ENCODE assay signal across 8 cellular contexts in the genomic region with DNA sequence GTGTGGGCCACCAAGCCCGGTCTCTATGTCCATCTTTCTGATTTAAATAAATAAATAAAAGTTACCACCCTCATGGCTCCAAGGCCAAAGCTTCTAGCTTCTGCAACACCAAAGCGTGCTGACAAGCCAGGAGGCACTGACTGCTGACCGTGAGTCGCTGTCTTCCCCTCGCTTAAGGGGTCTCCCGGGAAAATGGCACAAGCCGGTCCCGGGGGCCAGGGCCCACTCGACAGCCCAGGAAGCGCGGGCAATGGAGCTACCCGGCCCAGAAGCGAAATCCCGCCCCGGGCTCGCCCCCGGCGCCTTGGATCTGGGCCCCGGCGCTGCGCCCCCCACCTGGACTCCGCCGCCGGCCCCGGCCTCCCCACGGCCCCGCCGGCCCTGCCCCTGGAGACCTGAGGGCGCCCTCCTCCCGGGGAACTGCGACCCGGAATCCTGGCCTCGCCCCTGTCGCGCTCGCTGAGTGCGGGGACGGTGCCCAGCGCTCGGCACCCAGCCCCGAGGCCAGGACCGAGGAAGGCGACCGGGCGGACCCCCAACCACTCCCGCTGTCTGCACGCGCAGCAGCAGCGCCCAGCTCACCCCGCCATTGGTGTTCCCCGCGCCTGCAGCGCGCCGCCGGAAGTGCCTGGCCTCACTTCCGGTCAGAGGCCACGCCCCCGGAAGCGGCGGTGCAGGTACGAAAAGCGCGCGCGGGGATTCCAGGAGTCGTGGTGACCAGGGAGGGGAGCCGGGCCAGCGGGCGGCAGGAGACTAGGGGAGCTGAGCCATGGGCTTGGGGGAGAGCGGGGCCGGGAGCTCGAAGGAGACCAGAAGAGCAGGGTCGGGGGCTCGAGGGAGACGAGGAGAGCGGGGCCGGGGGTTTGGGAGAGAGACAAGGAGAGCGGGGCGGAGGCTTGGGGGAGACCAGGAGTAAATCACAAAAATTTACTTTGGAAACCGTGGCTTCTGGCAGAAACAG. TPM values are rescaled to one million over a fixed set of nuclear protein-coding genes. Genes with fewer than 3 reads are reported as not detected.
DNase-seq lines count a peak whose midpoint lies in the region; ATAC-seq and TF ChIP-seq lines count a peak whose summit lies in the region.

A gene (minus strand): TSS at position 626 of the 961 bp plus-strand sequence. CDS start 36 bp downstream, at position 590.
A gene (plus strand): TSS at position 647 of the 961 bp plus-strand sequence. CDS start 2,349 bp downstream, outside the sequence.

- H2AFZ ChIP-seq in OCI-LY1 (ENCODE audit: low read length), result no peak within 1 kb of the TSS

- H3K4me1 ChIP-seq in OCI-LY1 (ENCODE audit: insufficient read depth, low read length, severe bottlenecking) (peaks cover 61% of the 10 kb centered on the region), mononuclear cell (ENCODE audit: insufficient read depth, low read length) (peaks cover 75% of the 10 kb centered on the region)

- H3K4me3 ChIP-seq in OCI-LY1 (ENCODE audit: low read depth, low read length, poor library complexity, severe bottlenecking) (peak within 1 kb of the TSS; percentile 98), epithelial cell of esophagus (ENCODE audit: low read length) (peak within 1 kb of the TSS; percentile 86), mononuclear cell (ENCODE audit: low read length) (peak within 1 kb of the TSS; percentile 82)

- no peaks in the 10 kb centered on the region for H3K9me2 ChIP-seq in OCI-LY1 (ENCODE audit: low read depth, low read length)

- H3K9ac ChIP-seq in OCI-LY1 (ENCODE audit: low read length), result peak within 1 kb of the TSS; percentile 96

- DNase-seq in CD1c-positive myeloid dendritic cell (ENCODE audit: extremely low spot score) (peak; percentile 88), activated T-cell treated with anti-CD3 and anti-CD28 coated beads for 1 hour (ENCODE audit: low read depth) (peak; percentile 57), epithelial cell of esophagus (ENCODE audit: low read depth) (peak; percentile 80)
- peak; percentile 47 to 50 for DNase-seq in stimulated activated CD8-positive, alpha-beta memory T cell treated with anti-CD3 and anti-CD28 coated beads, Interleukin-2, amount 100 ng/mL, for 1 hour (ENCODE audit: low read depth in 2 of 2)

- peaks cover 14% of the 10 kb centered on the region for H3K79me2 ChIP-seq in OCI-LY1 (ENCODE audit: insufficient read depth, low read length)

- H3K9me3 ChIP-seq in OCI-LY1 (ENCODE audit: low read length), result no peaks in the 10 kb centered on the region
- no peaks in the 10 kb centered on the region for H3K9me3 ChIP-seq in mononuclear cell (ENCODE audit: low read depth, low read length)

- H3K27me3 ChIP-seq in OCI-LY1 (ENCODE audit: insufficient read depth, low read length) (no peaks in the 10 kb centered on the region), mononuclear cell (ENCODE audit: insufficient read depth, low read length) (no peaks in the 10 kb centered on the region)

- ATAC-seq in GM19351 (IDR thresholded peaks at IDR 0.05; ENCODE audit: unreplicated experiment) (peak; percentile 63), HG03565 (IDR thresholded peaks at IDR 0.05; ENCODE audit: unreplicated experiment) (peak; percentile 59)

- peak within 1 kb of the TSS; percentile 67 for H3K27ac ChIP-seq in OCI-LY1 (ENCODE audit: low read depth, low read length, poor library complexity, severe bottlenecking)

- H4K20me1 ChIP-seq in OCI-LY1 (ENCODE audit: insufficient read depth, low read length), result no peaks in the 10 kb centered on the region

- TF ChIP-seq CTCF in OCI-LY1 (IDR thresholded peaks at IDR 0.05; ENCODE audit: low read length) (no peak), epithelial cell of esophagus (IDR thresholded peaks at IDR 0.05; ENCODE audit: insufficient read depth, low read depth, low read length, missing control alignments) (no peak)

- 0 out of 2 replicates have a peak, but pooled peaks cover 3% of the 10 kb centered on the region for H3F3A ChIP-seq in OCI-LY1 (ENCODE audit: insufficient read depth, low read length)

- peaks cover 25% of the 10 kb centered on the region for H3K36me3 ChIP-seq in OCI-LY1 (ENCODE audit: insufficient read depth, low read length)

- H3K4me2 ChIP-seq in OCI-LY1 (ENCODE audit: low read length), result peak within 1 kb of the TSS; percentile 99

RNA-seq across cellular contexts. Expression of the first gene that starts in this region (rescaled TPM):
- 4.4 TPM for total RNA-seq in mononuclear cell

RNA-seq across cellular contexts. Expression of the second gene that starts in this region (rescaled TPM):
- 10.5 TPM for total RNA-seq in mononuclear cell

Comparison
In these comparisons a context has a peak if more than half of its experiments do, and no peak if none do; other contexts are left out.
1. Peak in every context shown above with its lines: DNase-seq, ATAC-seq, H3K4me3 ChIP-seq and H3K27ac ChIP-seq.